Comparison of ENCODE assay signal across 8 cellular contexts in genomic region chr14:95535226-95536021, GRCh38. TPM values are rescaled to one million over a fixed set of nuclear protein-coding genes. Genes with fewer than 3 reads are reported as not detected.
DNase-seq lines count a peak whose midpoint lies in the region; ATAC-seq, FAIRE-seq and TF ChIP-seq lines count a peak whose summit lies in the region.

No MANE protein-coding gene starts in this region.

- H2BK15ac ChIP-seq in IMR-90 (ENCODE audit: low read depth, low read length) (no peak overlapping the region; the same call in 2 of the 3 replicates), mesenchymal stem cell (ENCODE audit: low read depth, poor library complexity, severe bottlenecking) (no peak overlapping the region)

- H3K9ac ChIP-seq in IMR-90 (ENCODE audit: low read depth, low read length): peak overlapping the region; percentile 83
- peak overlapping the region; percentile 94 for H3K9ac ChIP-seq in mesenchymal stem cell (ENCODE audit: low read length)

- POLR2A ChIA-PET in A549 (lab: Yijun Ruan, JAX): no interaction called here
- POLR2A ChIA-PET in IMR-90 (lab: Charles Lee; ENCODE audit: unreplicated experiment): no interaction called here
- POLR2A ChIA-PET in HEK293T (lab: Yijun Ruan, JAX): interaction anchor here (0.6 to 3.1 kb wide), 5 partner anchors 10 to 486 kb away, joined by 3 to 15 read pairs (median 7); partner anchors contain the start of gene SYNE3

- H3K4me1 Mint-ChIP-seq in brain: peaks cover 80% of the 10 kb centered on the region

- intact Hi-C loops in IMR-90 (cut with micrococcal nuclease): loop anchor here (10.0 kb wide), 3 partner anchors 311 to 729 kb away; no protein-coding TSS in a partner anchor

- H3K9me3 ChIP-seq in A549 (no peaks in the 10 kb centered on the region), IMR-90 (ENCODE audit: control insufficient read depth, insufficient read depth, low read length) (no peaks in the 10 kb centered on the region), mesenchymal stem cell (ENCODE audit: control insufficient read depth, low read length) (no peaks in the 10 kb centered on the region)

- peak in 1 of 2 experiments; percentile 26; a peak in 2 of 6 replicates for ATAC-seq in A549
- peak; percentile 2 for ATAC-seq in IMR-90 (ENCODE audit: low read depth)

- no peak overlapping the region for H2BK20ac ChIP-seq in IMR-90 (ENCODE audit: low read depth, low read length)

- peak overlapping the region in 1 of 2 experiments; percentile 47 for H2BK12ac ChIP-seq in mesenchymal stem cell (ENCODE audit: low read length in 2 of 2)

- BruUV-seq in IMR-90 (replicated peaks; lab: Mats Ljungman, UMichigan): no TSS peak

- H3K36me3 Mint-ChIP-seq in brain: no peaks in the 10 kb centered on the region

- H3K23ac ChIP-seq in IMR-90 (ENCODE audit: low read depth, low read length) (peak overlapping the region; percentile 83), mesenchymal stem cell (ENCODE audit: low read length in 2 of 2) (peak overlapping the region in 1 of 2 experiments; percentile 34)

- in situ Hi-C loops in GM13976 (cut with MboI; ENCODE audit: low sequenced_read_pairs, unreplicated experiment): no loop called here
- in situ Hi-C loops in IMR-90 (cut with MboI; ENCODE audit: low sequenced_read_pairs): loop anchor here (25.0 kb wide), 1 partner anchor 727 kb away; the partner anchor contains the start of gene BDKRB1

- dilution Hi-C loops in IMR-90 (cut with HindIII; ENCODE audit: low sequenced_read_pairs, unreplicated experiment): no loop called here

- H2AK5ac ChIP-seq in IMR-90 (ENCODE audit: low read depth, low read length) (peak overlapping the region; percentile 73; the same call in 1 of the 2 replicates), mesenchymal stem cell (ENCODE audit: low read length, severe bottlenecking) (no peak overlapping the region)

- H3K79me1 ChIP-seq in IMR-90 (ENCODE audit: low read depth in 1 of 2, low read length in 2 of 2): peaks cover 36 to 70% of the 10 kb centered on the region in 2 experiments
- peaks cover 13% of the 10 kb centered on the region for H3K79me1 ChIP-seq in mesenchymal stem cell (replicated peaks; ENCODE audit: low read length, poor library complexity, severe bottlenecking)

- peak overlapping the region; percentile 0 for H4K5ac ChIP-seq in IMR-90 (ENCODE audit: low read depth, low read length)

- WGBS in A549 (ENCODE audit: missing lambda C conversion rate): 0% methylated on average over 22 of the region's 52 CpGs
- WGBS in IMR-90 (ENCODE audit: extremely low coverage in 2 of 2, insufficient read length in 1 of 2), 2 experiments: 0% methylated on average over 27 of the region's 52 CpGs; no CpG with 5 or more reads in 1 of the 2 experiments
- WGBS in mesenchymal stem cell: 4% methylated on average over 44 of the region's 52 CpGs
- WGBS in urinary bladder: under 1% methylated on average over 52 of the region's 52 CpGs

- H4K91ac ChIP-seq in IMR-90 (ENCODE audit: insufficient read depth, low read depth, low read length) (peak overlapping the region; percentile 6), mesenchymal stem cell (ENCODE audit: low read length) (peak overlapping the region; percentile 66)

- peaks cover 8% of the 10 kb centered on the region for H3K27me3 Mint-ChIP-seq in brain

- H2AK9ac ChIP-seq in IMR-90 (replicated peaks; ENCODE audit: low read depth, low read length, poor library complexity): peak overlapping the region; percentile 86

- peak overlapping the region; percentile 74 for H3K4me3 ChIP-seq in A549
- peak overlapping the region; percentile 71 for H3K4me3 ChIP-seq in IMR-90 (ENCODE audit: insufficient read depth, low read depth, low read length)
- H3K4me3 ChIP-seq in mesenchymal stem cell (ENCODE audit: insufficient read depth in 1 of 2, low read depth in 1 of 2, low read length in 2 of 2): peak overlapping the region; percentile 85 to 93
- H3K4me3 ChIP-seq in urinary bladder (ENCODE audit: low read depth, low read length): peak overlapping the region; percentile 93

- H3K18ac ChIP-seq in IMR-90 (ENCODE audit: low read depth, low read length) (no peak overlapping the region), mesenchymal stem cell (ENCODE audit: low read depth in 1 of 2, low read length in 2 of 2) (peak overlapping the region; percentile 23 to 67)

- peak overlapping the region; percentile 92 to 97 (median 96) for H3K27ac Mint-ChIP-seq in brain

- H3K36me3 ChIP-seq in IMR-90 (ENCODE audit: control insufficient read depth, insufficient read depth, low read length): no peaks in the 10 kb centered on the region
- peaks cover 2 to 5% of the 10 kb centered on the region in 2 experiments for H3K36me3 ChIP-seq in mesenchymal stem cell (ENCODE audit: control insufficient read depth in 1 of 2, insufficient read depth in 2 of 2, low read depth in 1 of 2, low read length in 2 of 2)
- H3K36me3 ChIP-seq in urinary bladder (ENCODE audit: insufficient read depth): no peaks in the 10 kb centered on the region

- H3K14ac ChIP-seq in IMR-90 (replicated peaks; ENCODE audit: low read depth, low read length): peak overlapping the region; percentile 66
- H3K14ac ChIP-seq in mesenchymal stem cell (ENCODE audit: low read length in 2 of 2): peak overlapping the region in 1 of 2 experiments; percentile 61

- H3K4me1 ChIP-seq in A549: peaks cover 40% of the 10 kb centered on the region
- peaks cover 11% of the 10 kb centered on the region for H3K4me1 ChIP-seq in IMR-90 (ENCODE audit: control insufficient read depth, insufficient read depth, low read length)
- peaks cover 15% of the 10 kb centered on the region for H3K4me1 ChIP-seq in mesenchymal stem cell (ENCODE audit: control insufficient read depth, insufficient read depth, low read depth, low read length)
- peaks cover 2% of the 10 kb centered on the region for H3K4me1 ChIP-seq in urinary bladder (ENCODE audit: insufficient read depth)

- H2BK5ac ChIP-seq in IMR-90 (ENCODE audit: low read depth, low read length, poor library complexity, severe bottlenecking) (peak overlapping the region; percentile 39), mesenchymal stem cell (ENCODE audit: low read depth, low read length, poor library complexity, severe bottlenecking) (no peak overlapping the region)

- peak overlapping the region; percentile 80 to 95 for H3K27ac ChIP-seq in A549
- peak overlapping the region; percentile 62 for H3K27ac ChIP-seq in IMR-90 (ENCODE audit: insufficient read depth, low read length)
- no peak overlapping the region for H3K27ac ChIP-seq in mesenchymal stem cell (ENCODE audit: low read length, poor library complexity, severe bottlenecking)
- H3K27ac ChIP-seq in urinary bladder (ENCODE audit: low read depth): no peak overlapping the region

- TF ChIP-seq EP300 in A549 (IDR thresholded peaks at IDR 0.05): no peak

- no peak for FAIRE-seq in A549 (lab: Jason Lieb, UNC)

- no peak overlapping the region for H2BK120ac ChIP-seq in IMR-90 (ENCODE audit: low read depth, low read length)
- H2BK120ac ChIP-seq in mesenchymal stem cell (ENCODE audit: low read depth, low read length): peak overlapping the region; percentile 64

- H2AFZ ChIP-seq in IMR-90 (replicated peaks; ENCODE audit: low read length, poor library complexity) (peak overlapping the region; percentile 85), mesenchymal stem cell (ENCODE audit: low read depth, low read length) (peak overlapping the region; percentile 59)

- CTCF ChIA-PET in A549 (lab: Yijun Ruan, JAX): interaction anchor here (0.6 to 1.8 kb wide), 6 partner anchors 11 to 459 kb away, joined by 3 to 7 read pairs (median 3); no protein-coding TSS in a partner anchor
- CTCF ChIA-PET in IMR-90 (lab: Yijun Ruan, JAX): interaction anchor here (1.6 to 2.0 kb wide), 2 partner anchors 9 to 10 kb away, joined by 4 to 6 read pairs; no protein-coding TSS in a partner anchor
- CTCF ChIA-PET in HEK293T (lab: Yijun Ruan, JAX): interaction anchor here (0.6 kb wide), 1 partner anchor 29 kb away, joined by 3 read pairs; no protein-coding TSS in a partner anchor

- peaks cover 15% of the 10 kb centered on the region for H3K9me1 ChIP-seq in IMR-90 (ENCODE audit: insufficient read depth, low read length)

- H3K4me3 Mint-ChIP-seq in brain: peak overlapping the region; percentile 96 to 99 (median 97)

- peak overlapping the region; percentile 35; the same call in 1 of the 2 replicates for H3K56ac ChIP-seq in IMR-90 (ENCODE audit: extremely low read depth, insufficient read depth, low read length)

- H4K8ac ChIP-seq in IMR-90 (ENCODE audit: low read depth in 2 of 2, low read length in 2 of 2): peak overlapping the region in 1 of 2 experiments; percentile 7; a peak in 1 of 4 replicates
- peak overlapping the region; percentile 53 for H4K8ac ChIP-seq in mesenchymal stem cell (ENCODE audit: low read length)

- H3K4ac ChIP-seq in IMR-90 (ENCODE audit: low read depth, low read length) (peak overlapping the region; percentile 47), mesenchymal stem cell (ENCODE audit: low read depth in 1 of 2, low read length in 2 of 2) (peak overlapping the region; percentile 45 to 67)

- H3K27me3 ChIP-seq in IMR-90 (ENCODE audit: control insufficient read depth, insufficient read depth, low read length) (no peaks in the 10 kb centered on the region), mesenchymal stem cell (ENCODE audit: control insufficient read depth in 1 of 2, insufficient read depth in 1 of 2, low read length in 2 of 2) (no peaks in the 10 kb centered on the region)

- peak overlapping the region; percentile 88 for H3K4me2 ChIP-seq in A549
- peak overlapping the region; percentile 95 for H3K4me2 ChIP-seq in IMR-90 (ENCODE audit: low read depth, low read length)
- H3K4me2 ChIP-seq in mesenchymal stem cell (ENCODE audit: low read length, poor library complexity, severe bottlenecking): peak overlapping the region; percentile 91

- H4K20me1 ChIP-seq in IMR-90 (ENCODE audit: insufficient read depth, low read length): peaks cover 44% of the 10 kb centered on the region

- TF ChIP-seq CTCF in A549 (IDR thresholded peaks at IDR 0.05): no peak
- no peak for TF ChIP-seq CTCF in GM13976 (IDR thresholded peaks at IDR 0.05; ENCODE audit: borderline replicate concordance, control extremely low read depth, extremely low read depth, insufficient read depth, missing control alignments)
- no peak for TF ChIP-seq CTCF in IMR-90 (conservative IDR thresholded peaks at IDR 0.05; ENCODE audit: low read depth, low read length)
- TF ChIP-seq CTCF in brain (conservative IDR thresholded peaks at IDR 0.05): no peak

- TF ChIP-seq RAD21 in A549 (conservative IDR thresholded peaks at IDR 0.05 in 1 of 2, IDR thresholded peaks at IDR 0.05 in 1 of 2): no peak
- no peak for TF ChIP-seq RAD21 in IMR-90 (IDR thresholded peaks at IDR 0.05; ENCODE audit: low read length)

- H3K9me3 Mint-ChIP-seq in brain: peaks cover 0 to 3% (median 0%) of the 10 kb centered on the region in 5 experiments

- no peak for TF ChIP-seq POLR2A in A549 (IDR thresholded peaks at IDR 0.05; ENCODE audit: low read length)
- TF ChIP-seq POLR2A in IMR-90 (IDR thresholded peaks at IDR 0.05; ENCODE audit: low read depth, low read length): no peak

- DNase-seq in A549 (ENCODE audit: low read depth in 1 of 2, low spot score in 1 of 2): no peak
- peak; percentile 44 for DNase-seq in GM13976 (ENCODE audit: low spot score)
- DNase-seq in IMR-90: no peak
- peak; percentile 37 for DNase-seq in mesenchymal stem cell
- DNase-seq in hippocampal formation (lab: John Stamatoyannopoulos, UW): no peak
- no peak for DNase-seq in HEK293T (ENCODE audit: extremely low spot score)

RNA-seq across cellular contexts. Expression of gene GLRX5, which starts 0.6 kb away (rescaled TPM):
- polyA plus RNA-seq in A549 (2011; rRNA removed) (52.8 and 73.2 TPM in 2 replicates), A549 (2017; fragmentation: RNase III; extraction: RNeasy Plus Mini Kit Qiagen cat#74134 plus additional on column Dnase treatment) (50.9 to 52.8 TPM (median 51.2 TPM) in 3 replicates), IMR-90 (2012; rRNA removed) (31.7 and 40.4 TPM in 2 replicates), brain (ENCODE audit: insufficient read depth, low read depth, low replicate concordance) (109 TPM), urinary bladder (39.4 TPM)
- 39.0 and 42.8 TPM in 2 replicates for polyA plus RNA-seq in A549 (2012; cell fraction: cytosol; rRNA removed)
- 11.8 and 18.3 TPM in 2 replicates for polyA plus RNA-seq in A549 (2012; cell fraction: nucleus; rRNA removed)
- polyA minus RNA-seq in A549 (2011; rRNA and poly(A)+ RNA removed): 15.3 TPM in 2 replicates
- total RNA-seq in IMR-90 (2012; rRNA removed) (32.4 and 59.2 TPM in 2 replicates), urinary bladder (28.9 TPM)
- 13.3 and 15.9 TPM in 2 replicates for polyA plus RNA-seq in IMR-90 (2012; cell fraction: cytosol; rRNA removed)
- 5.0 and 14.4 TPM in 2 replicates for polyA plus RNA-seq in IMR-90 (2012; cell fraction: nucleus; rRNA removed; ENCODE audit: low replicate concordance)
- 52.4 TPM for polyA plus RNA-seq in mesenchymal stem cell (2013, experiment 1 of 2)
- polyA plus RNA-seq in mesenchymal stem cell (2013, experiment 2 of 2): 54.4 TPM

RNA-seq across cellular contexts. Expression of gene SYNE3, which starts 19.0 kb away (rescaled TPM):
- polyA plus RNA-seq in A549 (2011; rRNA removed): 0.08 and 0.19 TPM in 2 replicates
- 0.05 and 0.09 TPM in 2 replicates for polyA plus RNA-seq in A549 (2012; cell fraction: cytosol; rRNA removed)
- polyA plus RNA-seq in A549 (2012; cell fraction: nucleus; rRNA removed): 0.18 and 0.41 TPM in 2 replicates
- polyA plus RNA-seq in A549 (2017; fragmentation: RNase III; extraction: RNeasy Plus Mini Kit Qiagen cat#74134 plus additional on column Dnase treatment): 0.04 to 0.05 TPM (median 0.04 TPM) in 3 replicates
- 0.15 and 0.29 TPM in 2 replicates for polyA minus RNA-seq in A549 (2011; rRNA and poly(A)+ RNA removed)
- 5.0 TPM in 2 replicates for total RNA-seq in IMR-90 (2012; rRNA removed)
- 2.9 and 3.1 TPM in 2 replicates for polyA plus RNA-seq in IMR-90 (2012; rRNA removed)
- 1.9 and 2.6 TPM in 2 replicates for polyA plus RNA-seq in IMR-90 (2012; cell fraction: cytosol; rRNA removed)
- 6.1 and 7.9 TPM in 2 replicates for polyA plus RNA-seq in IMR-90 (2012; cell fraction: nucleus; rRNA removed; ENCODE audit: low replicate concordance)
- polyA plus RNA-seq in brain (ENCODE audit: insufficient read depth, low read depth, low replicate concordance): 2.0 TPM
- 4.1 TPM for polyA plus RNA-seq in mesenchymal stem cell (2013, experiment 1 of 2)
- polyA plus RNA-seq in mesenchymal stem cell (2013, experiment 2 of 2): 3.9 TPM
- total RNA-seq in urinary bladder: 14.6 TPM
- 4.5 TPM for polyA plus RNA-seq in urinary bladder

Comparison
In these comparisons a context has a peak if more than half of its experiments do, and no peak if none do; other contexts are left out.
1. DNase-seq: peak in GM13976 (single experiment) and mesenchymal stem cell (single experiment); none in A549 (0 of 2), IMR-90 (single experiment), hippocampal formation (0 of 2) and HEK293T (single experiment).
2. H3K27ac ChIP-seq: peak in A549 (2 of 2) and IMR-90 (single experiment); none in mesenchymal stem cell (single experiment) and urinary bladder (single experiment).
3. Peak in every context shown above with its lines, with median percentiles within 50 percentile points of each other: H3K4me2 ChIP-seq and H3K4me3 ChIP-seq.